ENCODE assay signal across 9 cellular contexts in genomic region chr6:33812669-33813068, GRCh38. TPM values are rescaled to one million over a fixed set of nuclear protein-coding genes. Genes with fewer than 3 reads are reported as not detected.
DNase-seq lines count a peak whose midpoint lies in the region; ATAC-seq and TF ChIP-seq lines count a peak whose summit lies in the region.
"Had no signal": no experiment of that assay in that cellular context is flagged by ENCODE, and none has a peak within 500 bp of the region (broad histone marks: within the 10 kb centered on the region; RNA-seq: fewer than 3 reads in every experiment).

No MANE protein-coding gene starts in this region.

- DNase-seq in GM12864 (ENCODE audit: low read depth) (no peak), Kasumi-1 (lab: John Stamatoyannopoulos, UW) (peak; percentile 46 to 48), fibroblast of gingiva (ENCODE audit: low read depth) (peak; percentile 26), osteocyte (ENCODE audit: extremely low spot score, unreplicated experiment) (no peak)

- no peaks in the 10 kb centered on the region for H3K9me3 Mint-ChIP-seq in osteocyte (ENCODE audit: unreplicated experiment)

- no peak overlapping the region for H3K4me3 Mint-ChIP-seq in osteocyte (ENCODE audit: unreplicated experiment)

- TF ChIP-seq CTCF in GM12864 (IDR thresholded peaks at IDR 0.05; ENCODE audit: low read depth, low read length, missing control alignments) (peak; percentile 36), WI38 (IDR thresholded peaks at IDR 0.05; ENCODE audit: low read depth, low read length) (0 out of 2 replicates have a peak, but pooled peaks have one; percentile 16), osteocyte (IDR thresholded peaks at IDR 0.05) (peak; percentile 45)

- no peak overlapping the region for H3K4me3 ChIP-seq in GM12864 (ENCODE audit: low read depth, low read length)
- H3K4me3 ChIP-seq in WI38 (ENCODE audit: low read depth, low read length), result no peak overlapping the region

- H3K4me1 Mint-ChIP-seq in osteocyte (ENCODE audit: unreplicated experiment), result peaks cover 4% of the 10 kb centered on the region

- H3K27ac Mint-ChIP-seq in osteocyte (ENCODE audit: unreplicated experiment), result no peak overlapping the region

- H3K36me3 Mint-ChIP-seq in osteocyte (ENCODE audit: unreplicated experiment), result no peaks in the 10 kb centered on the region

- ATAC-seq in HG02973 (IDR thresholded peaks at IDR 0.05; ENCODE audit: unreplicated experiment), result no peak
- no peak for ATAC-seq in GM21515 (IDR thresholded peaks at IDR 0.05; ENCODE audit: unreplicated experiment)
- ATAC-seq in GM18520 (IDR thresholded peaks at IDR 0.05; ENCODE audit: unreplicated experiment), result no peak

- peaks cover 60% of the 10 kb centered on the region for H3K27me3 Mint-ChIP-seq in osteocyte (ENCODE audit: unreplicated experiment)

RNA-seq across cellular contexts. Expression of gene MLN, which starts 8.9 kb away (rescaled TPM):
- total RNA-seq in osteocyte, result not detected in 2 replicates
- total RNA-seq: T-helper 1 cell treated with Interleukin-12 subunit alpha and Interleukin-12 subunit beta and Interleukin-4 antibody, amounts not matched to agents 30 ng/mL and 1 ng/mL, for 36 hours had no signal

RNA-seq across cellular contexts. Expression of gene LEMD2, which starts 23.7 kb away (rescaled TPM):
- 69.3 and 70.4 TPM in 2 replicates for total RNA-seq in osteocyte

Comparison
In these comparisons a context has a peak if more than half of its experiments do, and no peak if none do; other contexts are left out.
1. DNase-seq: peak in Kasumi-1 (2 of 2) and fibroblast of gingiva (single experiment); none in GM12864 (single experiment) and osteocyte (single experiment).
2. Peak in every context shown above with its lines, with median percentiles within 50 percentile points of each other: CTCF ChIP-seq.